In genomic region chr5:133421806-133422205, GRCh38 we compare ENCODE assay signal across 19 cellular contexts.
"Had no signal": no experiment of that assay in that cellular context is flagged by ENCODE, and none has a peak within 500 bp of the region (broad histone marks: within the 10 kb centered on the region; RNA-seq: fewer than 3 reads in every experiment).

No MANE protein-coding gene starts in this region.

- DNase-seq: effector memory CD8-positive, alpha-beta T cell; foreskin melanocyte; heart left ventricle; hippocampal formation; left colon; left ventricle myocardium superior; psoas muscle; spleen; stimulated activated CD4-positive, alpha-beta T cell treated with anti-CD3 and anti-CD28 coated beads, Interleukin-1b, Interleukin-23, amount 100 ng/mL, for 48 hours; stimulated activated naive B cell treated with anti-CD40 and anti-IgM and Interleukin-4, amounts not matched to agents 10 μg/mL and 1 μg/mL and 100 μg/mL, for 72 hours; stimulated activated naive CD8-positive, alpha-beta T cell treated with anti-CD3 and anti-CD28 coated beads, Interleukin-15, amount 100 ng/mL, for 72 hours had no signal

- H3K4me3 ChIP-seq: heart left ventricle, lung, psoas muscle, spleen, testis, tibial nerve had no signal

- H3K9me3 ChIP-seq: heart left ventricle, neutrophil, psoas muscle, spleen, testis, tibial nerve had no signal

- H3K27me3 ChIP-seq: testis, tibial nerve had no signal

- H3K36me3 ChIP-seq: heart left ventricle, neutrophil, spleen, tibial nerve had no signal

- H3K36me3 Mint-ChIP-seq: naive thymus-derived CD4-positive, alpha-beta T cell had no signal

- ATAC-seq: effector memory CD8-positive, alpha-beta T cell; left colon; left ventricle myocardium superior; naive thymus-derived CD4-positive, alpha-beta T cell; psoas muscle; sciatic nerve; stimulated activated naive CD8-positive, alpha-beta T cell treated with anti-CD3 and anti-CD28 coated beads, Interleukin-15, amount 100 ng/mL, for 72 hours had no signal

- H3K4me3 Mint-ChIP-seq: dendritic cell treated with granulocyte-macrophage colony-stimulating factor and Interleukin-4, amounts not matched to agents 40 ng/mL and 50 ng/mL, for 4 days; effector memory CD8-positive, alpha-beta T cell; naive thymus-derived CD4-positive, alpha-beta T cell; nephron progenitor cell; stimulated activated naive B cell treated with anti-CD40 and anti-IgM and Interleukin-4, amounts not matched to agents 10 μg/mL and 1 μg/mL and 100 μg/mL, for 72 hours; stimulated activated naive CD8-positive, alpha-beta T cell treated with anti-CD3 and anti-CD28 coated beads, Interleukin-15, amount 100 ng/mL, for 72 hours had no signal

- H3K27ac ChIP-seq: heart left ventricle, neutrophil, psoas muscle, spleen, testis, tibial nerve had no signal

- H3K27ac Mint-ChIP-seq: dendritic cell treated with granulocyte-macrophage colony-stimulating factor and Interleukin-4, amounts not matched to agents 40 ng/mL and 50 ng/mL, for 4 days; effector memory CD8-positive, alpha-beta T cell; naive thymus-derived CD4-positive, alpha-beta T cell; nephron progenitor cell; stimulated activated naive B cell treated with anti-CD40 and anti-IgM and Interleukin-4, amounts not matched to agents 10 μg/mL and 1 μg/mL and 100 μg/mL, for 72 hours had no signal

- H3K9me3 Mint-ChIP-seq: dendritic cell treated with granulocyte-macrophage colony-stimulating factor and Interleukin-4, amounts not matched to agents 40 ng/mL and 50 ng/mL, for 4 days; effector memory CD8-positive, alpha-beta T cell; stimulated activated naive CD8-positive, alpha-beta T cell treated with anti-CD3 and anti-CD28 coated beads, Interleukin-15, amount 100 ng/mL, for 72 hours had no signal

- H3K4me1 ChIP-seq: psoas muscle had no signal
